22 cellular contexts compared by ENCODE assay signal in the genomic region with DNA sequence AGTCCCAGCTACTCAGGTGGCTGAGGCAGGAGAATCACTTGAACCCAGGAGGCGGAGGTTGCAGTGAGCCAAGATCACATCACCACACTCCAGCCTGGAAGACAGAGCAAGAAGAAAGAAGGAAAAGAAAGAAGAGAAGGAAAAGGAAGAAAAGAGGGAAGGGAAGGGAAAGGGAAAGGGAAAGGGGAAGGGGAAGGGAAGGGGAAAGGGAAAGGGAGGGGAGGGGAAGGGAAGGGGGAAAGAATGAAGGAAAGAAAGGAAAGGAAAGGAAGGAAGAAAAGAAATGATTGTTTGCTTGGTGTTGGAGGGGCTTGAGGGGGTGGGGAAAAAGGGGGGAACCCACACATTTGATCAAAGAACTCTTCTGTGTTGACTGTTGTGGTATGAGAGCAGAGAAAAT. TPM values are rescaled to one million over a fixed set of nuclear protein-coding genes. Genes with fewer than 3 reads are reported as not detected.
DNase-seq lines count a peak whose midpoint lies in the region; ATAC-seq, FAIRE-seq and TF ChIP-seq lines count a peak whose summit lies in the region.
"Had no signal": no experiment of that assay in that cellular context is flagged by ENCODE, and none has a peak within 500 bp of the region (broad histone marks: within the 10 kb centered on the region; RNA-seq: fewer than 3 reads in every experiment).

No MANE protein-coding gene starts in this region.

- H3K36me3 ChIP-seq in Loucy (ENCODE audit: insufficient read depth, low read length) = no peaks in the 10 kb centered on the region
- no peaks in the 10 kb centered on the region for H3K36me3 ChIP-seq in K562 (ENCODE audit: control insufficient read depth, insufficient read depth, low read length)
- H3K36me3 ChIP-seq: BLaER1 treated with 17β-estradiol and CSF1 and Interleukin-3, amounts not matched to agents 10 nM and 100 nM; Peyer's patch had no signal

- in situ Hi-C loops in K562 (cut with MboI) = no loop called here

- H3K9me1 ChIP-seq in K562 (ENCODE audit: control insufficient read depth, insufficient read depth, low read length) = no peaks in the 10 kb centered on the region

- H3K4me2 ChIP-seq in Loucy (ENCODE audit: low read depth, low read length, poor library complexity, severe bottlenecking) (no peak overlapping the region), K562 (ENCODE audit: insufficient read depth, low read length) (no peak overlapping the region)

- TF ChIP-seq RAD21 in K562 (CRISPR knock-in tag; conservative IDR thresholded peaks at IDR 0.05 in 1 of 2, IDR thresholded peaks at IDR 0.05 in 1 of 2) = no peak

- BruUV-seq in K562 (replicated peaks; lab: Mats Ljungman, UMichigan) = no TSS peak

- no CpG with 5 or more reads among the region's 1 CpG for WGBS in K562 (ENCODE audit: insufficient coverage, low coverage, missing lambda C conversion rate)

- DNase-seq in K562 (ENCODE audit: extremely low read depth in 1 of 4, low spot score in 3 of 4) (no peak), GOT3 (lab: John Stamatoyannopoulos, UW) (no peak)
- DNase-seq: CD4-positive, alpha-beta T cell; KG1; NCI-H1092; NCI-H1417 treated with DMSO at 0.1 percent for 48 hours; NCI-H1694 treated with DMSO at 0.1 percent for 48 hours; NCI-H2081; NCI-H345; NCI-H510A treated with DMSO at 0.1 percent for 48 hours; Peyer's patch; SHP77 treated with DMSO at 0.1 percent for 48 hours had no signal

- no peak overlapping the region for H3K9ac ChIP-seq in Loucy (ENCODE audit: low read depth, low read length, poor library complexity, severe bottlenecking)
- no peak overlapping the region for H3K9ac ChIP-seq in K562 (ENCODE audit: insufficient read depth in 1 of 2, low read depth in 2 of 2, low read length in 2 of 2)
- H3K9ac ChIP-seq: BLaER1 treated with 17β-estradiol and CSF1 and Interleukin-3, amounts not matched to agents 10 nM and 100 nM had no signal

- no peaks in the 10 kb centered on the region for H3K27me3 ChIP-seq in Loucy (ENCODE audit: insufficient read depth, low read length, poor library complexity, severe bottlenecking)
- peaks cover 7 to 11% of the 10 kb centered on the region in 2 experiments; a peak in 4 of 5 replicates for H3K27me3 ChIP-seq in K562 (ENCODE audit: control insufficient read depth in 2 of 2, insufficient read depth in 2 of 2, low read length in 2 of 2)
- H3K27me3 ChIP-seq: BLaER1 treated with 17β-estradiol and CSF1 and Interleukin-3, amounts not matched to agents 10 nM and 100 nM; Peyer's patch had no signal

- H3K27ac ChIP-seq in K562 (ENCODE audit: extremely low read depth, low read depth, low read length) = no peak overlapping the region
- H3K27ac ChIP-seq: BLaER1 treated with 17β-estradiol and CSF1 and Interleukin-3, amounts not matched to agents 10 nM and 100 nM; Peyer's patch; SK-N-MC had no signal

- intact Hi-C loops in K562 (cut with micrococcal nuclease) = no loop called here

- no peaks in the 10 kb centered on the region for H3F3A ChIP-seq in Loucy (ENCODE audit: low read depth)

- FAIRE-seq in K562 (lab: Jason Lieb, UNC) = no peak
- FAIRE-seq: A204.1, D721Med, HTR-8/SVneo had no signal

- no peak for TF ChIP-seq EP300 in K562 (IDR thresholded peaks at IDR 0.05; ENCODE audit: low read length)

- no peaks in the 10 kb centered on the region for H3K9me3 ChIP-seq in Loucy (ENCODE audit: insufficient read depth, low read depth, low read length)
- H3K9me3 ChIP-seq in K562 (replicated peaks; ENCODE audit: control insufficient read depth, insufficient read depth, low read depth, low read length) = no peaks in the 10 kb centered on the region
- H3K9me3 ChIP-seq: BLaER1 treated with 17β-estradiol and CSF1 and Interleukin-3, amounts not matched to agents 10 nM and 100 nM; Peyer's patch had no signal

- no peak for ATAC-seq in K562
- ATAC-seq in HG02642 (IDR thresholded peaks at IDR 0.05; ENCODE audit: poor library complexity, unreplicated experiment) = no peak

- H2AFZ ChIP-seq in Loucy (ENCODE audit: low read length) (peak overlapping the region; percentile 22; the same call in 1 of the 2 replicates), K562 (ENCODE audit: low read depth, low read length) (0 out of 2 replicates have a peak overlapping the region, but pooled peaks have one; percentile 56)

- no peak for TF ChIP-seq POLR2A in K562 (conservative IDR thresholded peaks at IDR 0.05)

- H3K4me1 ChIP-seq in Loucy (ENCODE audit: insufficient read depth, low read length, poor library complexity, severe bottlenecking) (no peaks in the 10 kb centered on the region), K562 (replicated peaks in 1 of 2; ENCODE audit: control insufficient read depth in 2 of 2, insufficient read depth in 2 of 2, low read length in 2 of 2) (no peaks in the 10 kb centered on the region; a peak in 1 of 5 replicates)
- H3K4me1 ChIP-seq: Peyer's patch had no signal

- TF ChIP-seq CTCF in Loucy (conservative IDR thresholded peaks at IDR 0.05; ENCODE audit: low read length) = no peak
- no peak for TF ChIP-seq CTCF in K562 (IDR thresholded peaks at IDR 0.05 in 2 of 3, conservative IDR thresholded peaks at IDR 0.05 in 1 of 3; ENCODE audit: insufficient read depth in 2 of 3, low read depth in 1 of 3, low read length in 3 of 3)

- no peaks in the 10 kb centered on the region for H3K79me2 ChIP-seq in Loucy (ENCODE audit: insufficient read depth, low read length)
- no peaks in the 10 kb centered on the region for H3K79me2 ChIP-seq in K562 (ENCODE audit: control insufficient read depth, insufficient read depth, low read length)

- H3K4me3 ChIP-seq in Loucy (ENCODE audit: low read length, poor library complexity, severe bottlenecking) = no peak overlapping the region
- no peak overlapping the region for H3K4me3 ChIP-seq in K562
- H3K4me3 ChIP-seq: BLaER1 treated with 17β-estradiol and CSF1 and Interleukin-3, amounts not matched to agents 10 nM and 100 nM; Peyer's patch; SK-N-MC had no signal

- CTCF ChIA-PET in K562 (lab: Yijun Ruan, JAX; ENCODE audit: low intra/inter-chr PET ratio) = no interaction called here

- POLR2A ChIA-PET in K562 (lab: Yijun Ruan, JAX) = no interaction called here

- no peaks in the 10 kb centered on the region for H4K20me1 ChIP-seq in Loucy (ENCODE audit: insufficient read depth, low read length, poor library complexity, severe bottlenecking)
- no peaks in the 10 kb centered on the region for H4K20me1 ChIP-seq in K562 (replicated peaks; ENCODE audit: control insufficient read depth, insufficient read depth, low read length)
- H4K20me1 ChIP-seq: BLaER1 treated with 17β-estradiol and CSF1 and Interleukin-3, amounts not matched to agents 10 nM and 100 nM had no signal

- no peaks in the 10 kb centered on the region for H3K9me2 ChIP-seq in Loucy (replicated peaks; ENCODE audit: low read depth, low read length)

RNA-seq across cellular contexts. Expression of gene PMIS2, which starts 10.0 kb away (rescaled TPM):
- total RNA-seq in K562 (2011; cell fraction: chromatin; rRNA removed; ENCODE audit: low replicate concordance) = not detected in 2 replicates
- total RNA-seq in K562 (2011; cell fraction: nucleolus; rRNA removed) = not detected in 2 replicates
- total RNA-seq in K562 (2011; cell fraction: nucleoplasm; rRNA removed) = not detected in 2 replicates
- total RNA-seq in K562 (2014; rRNA removed) = not detected in 2 replicates
- total RNA-seq in K562 (2014; rRNA removed; fragmentation: Illumina TruSeq; extraction: Trizol) = not detected in 2 replicates
- total RNA-seq in K562 (2015; rRNA removed; fragmentation: Illumina TruSeq; extraction: Trizol) = not detected in 2 replicates
- total RNA-seq in K562 (2021) = not detected in 2 replicates
- polyA plus RNA-seq in K562 (2011; rRNA removed) = not detected in 2 replicates
- not detected in 2 replicates for polyA plus RNA-seq in K562 (2011; cell fraction: cytosol; rRNA removed)
- not detected in 2 replicates for polyA plus RNA-seq in K562 (2011; cell fraction: nucleus; rRNA removed)
- not detected in 2 replicates for polyA plus RNA-seq in K562 (2012)
- polyA plus RNA-seq in K562 (2014; fragmentation: Illumina TruSeq; extraction: Trizol) = not detected in 2 replicates
- polyA plus RNA-seq in K562 (2014; fragmentation: Nextera tagmentation; extraction: Ambion mirVana) = not detected
- not detected in 2 replicates for polyA plus RNA-seq in K562 (2014; rRNA removed)
- not detected in 2 replicates for polyA minus RNA-seq in K562 (2011; rRNA and poly(A)+ RNA removed)
- not detected in 2 replicates for polyA minus RNA-seq in K562 (2011; cell fraction: cytosol; rRNA and poly(A)+ RNA removed)
- not detected in 2 replicates for polyA minus RNA-seq in K562 (2011; cell fraction: nucleus; rRNA and poly(A)+ RNA removed)
- total RNA-seq: CD4-positive, alpha-beta T cell; H7; Peyer's patch; T-helper 1 cell treated with Interleukin-12 subunit alpha and Interleukin-12 subunit beta and Interleukin-4 antibody, amounts not matched to agents 30 ng/mL and 1 ng/mL, for 36 hours had no signal
- polyA plus RNA-seq: AG04450 had no signal

RNA-seq across cellular contexts. Expression of gene HAUS5, which starts 16.6 kb away (rescaled TPM):
- total RNA-seq in K562 (2011; cell fraction: chromatin; rRNA removed; ENCODE audit: low replicate concordance) = 51.5 and 132 TPM in 2 replicates
- 81.6 and 90.9 TPM in 2 replicates for total RNA-seq in K562 (2011; cell fraction: nucleolus; rRNA removed)
- total RNA-seq in K562 (2011; cell fraction: nucleoplasm; rRNA removed) = 63.4 TPM in 2 replicates
- total RNA-seq in K562 (2014; rRNA removed) (34.1 and 42.5 TPM in 2 replicates), K562 (2014; rRNA removed; fragmentation: Illumina TruSeq; extraction: Trizol) (9.0 and 10.9 TPM in 2 replicates), K562 (2015; rRNA removed; fragmentation: Illumina TruSeq; extraction: Trizol) (11.3 and 12.1 TPM in 2 replicates), K562 (2021) (38.1 and 41.3 TPM in 2 replicates)
- polyA plus RNA-seq in K562 (2011; rRNA removed) (14.2 and 19.9 TPM in 2 replicates), K562 (2014; fragmentation: Illumina TruSeq; extraction: Trizol) (14.8 and 20.5 TPM in 2 replicates), K562 (2014; fragmentation: Nextera tagmentation; extraction: Ambion mirVana) (1 to 10 TPM; 3.5 to 4.1 TPM), K562 (2014; rRNA removed) (37.8 and 38.3 TPM in 2 replicates)
- 12.2 and 17.1 TPM in 2 replicates for polyA plus RNA-seq in K562 (2011; cell fraction: cytosol; rRNA removed)
- polyA plus RNA-seq in K562 (2011; cell fraction: nucleus; rRNA removed) = 161 and 209 TPM in 2 replicates
- 23.5 and 33.1 TPM in 2 replicates for polyA plus RNA-seq in K562 (2012)
- polyA minus RNA-seq in K562 (2011; rRNA and poly(A)+ RNA removed) = 3.4 and 5.9 TPM in 2 replicates
- 7.5 and 8.7 TPM in 2 replicates for polyA minus RNA-seq in K562 (2011; cell fraction: cytosol; rRNA and poly(A)+ RNA removed)
- polyA minus RNA-seq in K562 (2011; cell fraction: nucleus; rRNA and poly(A)+ RNA removed) = 20.7 and 21.9 TPM in 2 replicates

RNA-seq across cellular contexts. Expression of gene ATP4A, which starts 32.5 kb away (rescaled TPM):
- total RNA-seq in K562 (2011; cell fraction: chromatin; rRNA removed; ENCODE audit: low replicate concordance) = 0.30 TPM in 1 of 2 replicates, not detected in the other
- total RNA-seq in K562 (2011; cell fraction: nucleolus; rRNA removed) = 0.39 and 0.50 TPM in 2 replicates
- total RNA-seq in K562 (2011; cell fraction: nucleoplasm; rRNA removed) = 0.22 TPM in 1 of 2 replicates, not detected in the other
- total RNA-seq in K562 (2014; rRNA removed) (not detected in 2 replicates), K562 (2014; rRNA removed; fragmentation: Illumina TruSeq; extraction: Trizol) (not detected in 2 replicates), K562 (2015; rRNA removed; fragmentation: Illumina TruSeq; extraction: Trizol) (not detected in 2 replicates), K562 (2021) (not detected in 2 replicates)
- polyA plus RNA-seq in K562 (2011; rRNA removed) (0.12 and 0.15 TPM in 2 replicates), K562 (2014; fragmentation: Illumina TruSeq; extraction: Trizol) (not detected in 2 replicates), K562 (2014; fragmentation: Nextera tagmentation; extraction: Ambion mirVana) (not detected), K562 (2014; rRNA removed) (not detected in 2 replicates)
- 0.12 and 0.16 TPM in 2 replicates for polyA plus RNA-seq in K562 (2011; cell fraction: cytosol; rRNA removed)
- 0.38 and 0.51 TPM in 2 replicates for polyA plus RNA-seq in K562 (2011; cell fraction: nucleus; rRNA removed)
- polyA plus RNA-seq in K562 (2012) = 0.08 and 0.19 TPM in 2 replicates
- polyA minus RNA-seq in K562 (2011; rRNA and poly(A)+ RNA removed) = not detected in 2 replicates
- polyA minus RNA-seq in K562 (2011; cell fraction: cytosol; rRNA and poly(A)+ RNA removed) = not detected in 2 replicates
- polyA minus RNA-seq in K562 (2011; cell fraction: nucleus; rRNA and poly(A)+ RNA removed) = not detected in 2 replicates
- total RNA-seq: CD4-positive, alpha-beta T cell; Peyer's patch; T-helper 1 cell treated with Interleukin-12 subunit alpha and Interleukin-12 subunit beta and Interleukin-4 antibody, amounts not matched to agents 30 ng/mL and 1 ng/mL, for 36 hours had no signal
- polyA plus RNA-seq: AG04450 had no signal

RNA-seq across cellular contexts. Expression of gene RBM42, which starts 32.9 kb away (rescaled TPM):
- 12.1 and 19.6 TPM in 2 replicates for total RNA-seq in K562 (2011; cell fraction: chromatin; rRNA removed; ENCODE audit: low replicate concordance)
- 19.0 and 21.1 TPM in 2 replicates for total RNA-seq in K562 (2011; cell fraction: nucleolus; rRNA removed)
- total RNA-seq in K562 (2011; cell fraction: nucleoplasm; rRNA removed) = 19.6 and 26.1 TPM in 2 replicates
- 132 and 171 TPM in 2 replicates for total RNA-seq in K562 (2014; rRNA removed)
- total RNA-seq in K562 (2014; rRNA removed; fragmentation: Illumina TruSeq; extraction: Trizol) = 12.7 and 20.7 TPM in 2 replicates
- total RNA-seq in K562 (2015; rRNA removed; fragmentation: Illumina TruSeq; extraction: Trizol) = 46.4 and 51.5 TPM in 2 replicates
- 145 and 149 TPM in 2 replicates for total RNA-seq in K562 (2021)
- 31.8 and 46.6 TPM in 2 replicates for polyA plus RNA-seq in K562 (2011; rRNA removed)
- 50.1 and 125 TPM in 2 replicates for polyA plus RNA-seq in K562 (2011; cell fraction: cytosol; rRNA removed)
- polyA plus RNA-seq in K562 (2011; cell fraction: nucleus; rRNA removed) = 21.3 and 28.1 TPM in 2 replicates
- 85.2 and 92.8 TPM in 2 replicates for polyA plus RNA-seq in K562 (2012)
- 32.4 and 69.0 TPM in 2 replicates for polyA plus RNA-seq in K562 (2014; fragmentation: Illumina TruSeq; extraction: Trizol)
- polyA plus RNA-seq in K562 (2014; fragmentation: Nextera tagmentation; extraction: Ambion mirVana) = 1 to 10 TPM; 5.7 to 8.2 TPM
- 96.7 and 123 TPM in 2 replicates for polyA plus RNA-seq in K562 (2014; rRNA removed)
- polyA minus RNA-seq in K562 (2011; rRNA and poly(A)+ RNA removed) = 13.3 and 15.7 TPM in 2 replicates
- polyA minus RNA-seq in K562 (2011; cell fraction: cytosol; rRNA and poly(A)+ RNA removed) = 37.6 and 41.4 TPM in 2 replicates
- polyA minus RNA-seq in K562 (2011; cell fraction: nucleus; rRNA and poly(A)+ RNA removed) = 4.6 and 7.0 TPM in 2 replicates

RNA-seq across cellular contexts. Expression of gene ETV2, which starts 45.6 kb away (rescaled TPM):
- total RNA-seq in K562 (2011; cell fraction: chromatin; rRNA removed; ENCODE audit: low replicate concordance) = 0.97 TPM in 1 of 2 replicates, not detected in the other
- 1.3 and 1.7 TPM in 2 replicates for total RNA-seq in K562 (2011; cell fraction: nucleolus; rRNA removed)
- total RNA-seq in K562 (2011; cell fraction: nucleoplasm; rRNA removed) = 0.73 and 0.76 TPM in 2 replicates
- total RNA-seq in K562 (2014; rRNA removed) (3.0 and 3.5 TPM in 2 replicates), K562 (2014; rRNA removed; fragmentation: Illumina TruSeq; extraction: Trizol) (0.11 TPM in 1 of 2 replicates, not detected in the other), K562 (2015; rRNA removed; fragmentation: Illumina TruSeq; extraction: Trizol) (0.57 and 1.2 TPM in 2 replicates), K562 (2021) (2.9 and 3.7 TPM in 2 replicates)
- polyA plus RNA-seq in K562 (2011; rRNA removed) (0.22 and 0.33 TPM in 2 replicates), K562 (2014; fragmentation: Illumina TruSeq; extraction: Trizol) (0.55 and 2.6 TPM in 2 replicates), K562 (2014; fragmentation: Nextera tagmentation; extraction: Ambion mirVana) (under 1 TPM; 0.11 to 0.13 TPM), K562 (2014; rRNA removed) (2.4 and 2.6 TPM in 2 replicates)
- polyA plus RNA-seq in K562 (2011; cell fraction: cytosol; rRNA removed) = 0.28 and 1.6 TPM in 2 replicates
- 0.42 and 2.4 TPM in 2 replicates for polyA plus RNA-seq in K562 (2011; cell fraction: nucleus; rRNA removed)
- 2.7 TPM in 2 replicates for polyA plus RNA-seq in K562 (2012)
- 0.14 TPM in 1 of 2 replicates, not detected in the other for polyA minus RNA-seq in K562 (2011; rRNA and poly(A)+ RNA removed)
- not detected in 2 replicates for polyA minus RNA-seq in K562 (2011; cell fraction: cytosol; rRNA and poly(A)+ RNA removed)
- 0.94 and 1.1 TPM in 2 replicates for polyA minus RNA-seq in K562 (2011; cell fraction: nucleus; rRNA and poly(A)+ RNA removed)
- total RNA-seq: T-helper 1 cell treated with Interleukin-12 subunit alpha and Interleukin-12 subunit beta and Interleukin-4 antibody, amounts not matched to agents 30 ng/mL and 1 ng/mL, for 36 hours had no signal
